In the genomic region with DNA sequence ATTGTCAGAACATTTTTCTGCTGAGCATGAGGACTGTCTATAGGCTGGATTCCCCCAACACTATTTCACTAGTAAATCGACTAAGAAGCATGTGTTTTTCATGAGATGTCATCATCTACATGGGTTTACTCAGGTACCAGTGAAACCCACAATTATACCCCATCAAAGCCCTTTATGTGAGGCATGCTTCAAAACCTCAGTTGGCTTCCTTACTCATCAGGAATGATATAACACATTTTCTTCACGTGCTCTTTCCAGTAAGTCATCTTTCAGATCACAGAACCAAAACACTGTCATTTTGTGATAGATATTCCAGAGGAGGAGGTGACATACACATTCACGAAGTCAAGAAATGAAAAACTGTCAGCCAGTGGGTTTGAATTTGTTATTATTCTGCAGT, we compare ENCODE assay signal across 13 cellular contexts.
DNase-seq lines count a peak whose midpoint lies in the region; ATAC-seq and TF ChIP-seq lines count a peak whose summit lies in the region.
"Had no signal": no experiment of that assay in that cellular context is flagged by ENCODE, and none has a peak within 500 bp of the region (broad histone marks: within the 10 kb centered on the region; RNA-seq: fewer than 3 reads in every experiment).

No MANE protein-coding gene starts in this region.

- H3K4me3 ChIP-seq in AG09309 (ENCODE audit: control insufficient read depth, low read depth, low read length) (no peak overlapping the region), fibroblast of the aortic adventitia (ENCODE audit: low read depth, low read length) (no peak overlapping the region)
- H3K4me3 ChIP-seq: esophagus muscularis mucosa, SJCRH30, upper lobe of left lung had no signal

- H3K4me1 Mint-ChIP-seq in T-cell = peaks cover 27 to 35% (median 35%) of the 10 kb centered on the region in 3 donors

- ATAC-seq in T-cell (replicated peaks in 1 of 4) = peak; percentile 51 to 79 (median 57)
- ATAC-seq: natural killer cell had no signal

- no peaks in the 10 kb centered on the region for H3K9me3 Mint-ChIP-seq in T-cell
- H3K9me3 Mint-ChIP-seq: natural killer cell had no signal

- TF ChIP-seq CTCF in AG09309 (IDR thresholded peaks at IDR 0.05; ENCODE audit: control insufficient read depth, insufficient read depth, low read depth, low read length, missing control alignments) (no peak), fibroblast of the aortic adventitia (IDR thresholded peaks at IDR 0.05; ENCODE audit: insufficient read depth, low read length) (no peak)

- DNase-seq in AG09309 (ENCODE audit: low read depth) (peak; percentile 37), GM03348 (ENCODE audit: low spot score) (peak; percentile 43), T-cell (no peak), fibroblast of the aortic adventitia (ENCODE audit: low read depth) (peak; percentile 34), NCI-H1092 treated with DMSO at 0.1 percent for 48 hours (lab: John Stamatoyannopoulos, UW) (no peak), HUDEP-2 (lab: John Stamatoyannopoulos, UW; ENCODE audit: unreplicated experiment in 76 of 76) (no peak), COR-L47 (lab: John Stamatoyannopoulos, UW) (no peak)
- DNase-seq: natural killer cell; NCI-H2029; NK-92 treated with Interleukin-12 subunit alpha and Interleukin-12 subunit beta, amount 100 ng/mL, for 24 hours; SJCRH30; upper lobe of left lung had no signal

- H3K36me3 Mint-ChIP-seq in T-cell = no peaks in the 10 kb centered on the region
- H3K36me3 Mint-ChIP-seq: natural killer cell had no signal

- no peaks in the 10 kb centered on the region for H3K27me3 Mint-ChIP-seq in T-cell

- H3K4me3 Mint-ChIP-seq in T-cell = no peak overlapping the region
- H3K4me3 Mint-ChIP-seq: natural killer cell had no signal

- CTCF ChIA-PET in T-cell (lab: Charles Lee) = no interaction called here

- POLR2A ChIA-PET in T-cell (lab: Charles Lee) = no interaction called here

- H3K27ac Mint-ChIP-seq in T-cell = no peak overlapping the region
- H3K27ac Mint-ChIP-seq: natural killer cell had no signal

Comparison
In these comparisons a context has a peak if more than half of its experiments do, and no peak if none do; other contexts are left out.
1. DNase-seq: peak in AG09309 (single experiment), GM03348 (single experiment) and fibroblast of the aortic adventitia (single experiment); none in T-cell (0 of 34), NCI-H1092 treated with DMSO at 0.1 percent for 48 hours (single experiment), HUDEP-2 (0 of 76) and COR-L47 (single experiment).